Comparison of ENCODE assay signal across 16 cellular contexts in the genomic region with DNA sequence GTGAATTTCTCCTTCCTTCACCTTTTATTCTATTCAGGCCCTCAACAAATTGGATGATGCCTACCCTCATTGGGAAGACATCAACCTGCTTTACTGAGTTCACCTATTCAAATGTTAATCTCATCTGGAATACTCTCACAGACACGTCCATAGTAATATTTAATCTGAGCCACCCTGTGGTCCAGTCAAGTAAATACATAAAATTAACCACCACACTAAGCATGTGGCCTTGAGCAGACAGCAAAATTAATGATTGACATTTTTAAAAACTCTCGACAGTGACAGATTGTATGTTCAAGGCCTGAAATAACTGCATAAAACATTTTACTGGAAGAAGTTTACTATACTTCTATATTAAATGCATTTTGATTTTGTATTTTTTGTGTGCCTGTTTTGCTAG.
DNase-seq lines count a peak whose midpoint lies in the region; ATAC-seq and TF ChIP-seq lines count a peak whose summit lies in the region.
"Had no signal": no experiment of that assay in that cellular context is flagged by ENCODE, and none has a peak within 500 bp of the region (broad histone marks: within the 10 kb centered on the region; RNA-seq: fewer than 3 reads in every experiment).

No MANE protein-coding gene starts in this region.

- H3K9ac ChIP-seq in colonic mucosa (ENCODE audit: low read depth in 2 of 2, low read length in 2 of 2) = no peak overlapping the region
- H3K9ac ChIP-seq: BLaER1 treated with 17β-estradiol and CSF1 and Interleukin-3, amounts not matched to agents 10 nM and 100 nM had no signal

- peak; percentile 51 for ATAC-seq in GM18868 (IDR thresholded peaks at IDR 0.05; ENCODE audit: unreplicated experiment)
- ATAC-seq: GM23338 had no signal

- H3K27me3 ChIP-seq in colonic mucosa = no peaks in the 10 kb centered on the region
- H3K27me3 ChIP-seq: BLaER1 treated with 17β-estradiol and CSF1 and Interleukin-3, amounts not matched to agents 10 nM and 100 nM had no signal

- H3K27me3 Mint-ChIP-seq in glutamatergic neuron (ENCODE audit: unreplicated experiment) (no peaks in the 10 kb centered on the region), mesothelial cell of epicardium (ENCODE audit: low read depth) (no peaks in the 10 kb centered on the region)
- H3K27me3 Mint-ChIP-seq: CD4-positive, alpha-beta T cell had no signal

- intact Hi-C loops in colonic mucosa (cut with DNase I) = no loop called here

- no peaks in the 10 kb centered on the region for H3K4me1 Mint-ChIP-seq in glutamatergic neuron (ENCODE audit: low read depth, unreplicated experiment)
- peaks cover 4% of the 10 kb centered on the region for H3K4me1 Mint-ChIP-seq in mesothelial cell of epicardium
- H3K4me1 Mint-ChIP-seq: GM23338 had no signal

- H3K27ac Mint-ChIP-seq in glutamatergic neuron (ENCODE audit: unreplicated experiment) = no peak overlapping the region
- H3K27ac Mint-ChIP-seq in mesothelial cell of epicardium = no peak overlapping the region
- H3K27ac Mint-ChIP-seq: CD4-positive, alpha-beta T cell; GM23338 had no signal

- no peaks in the 10 kb centered on the region for H3K4me1 ChIP-seq in colonic mucosa
- H3K4me1 ChIP-seq: BLaER1 treated with 17β-estradiol and CSF1 and Interleukin-3, amounts not matched to agents 10 nM and 100 nM had no signal

- no peak overlapping the region for H3K4me3 Mint-ChIP-seq in glutamatergic neuron (ENCODE audit: unreplicated experiment)
- no peak overlapping the region for H3K4me3 Mint-ChIP-seq in mesothelial cell of epicardium
- H3K4me3 Mint-ChIP-seq: CD4-positive, alpha-beta T cell; GM23338 had no signal

- H3K9me3 Mint-ChIP-seq in glutamatergic neuron (ENCODE audit: unreplicated experiment) (no peaks in the 10 kb centered on the region), mesothelial cell of epicardium (no peaks in the 10 kb centered on the region)
- H3K9me3 Mint-ChIP-seq: GM23338 had no signal

- no peak overlapping the region for H3K27ac ChIP-seq in C4-2B
- no peak overlapping the region for H3K27ac ChIP-seq in colonic mucosa
- H3K27ac ChIP-seq: BLaER1 treated with 17β-estradiol and CSF1 and Interleukin-3, amounts not matched to agents 10 nM and 100 nM had no signal

- TF ChIP-seq CTCF in C4-2B (conservative IDR thresholded peaks at IDR 0.05) (peak; percentile 14), glutamatergic neuron (IDR thresholded peaks at IDR 0.05; ENCODE audit: partially characterized antibody, unreplicated experiment) (peak; percentile 13), colonic mucosa (IDR thresholded peaks at IDR 0.05) (no peak), mesothelial cell of epicardium (IDR thresholded peaks at IDR 0.05; ENCODE audit: unreplicated experiment) (no peak)

- H3K36me3 Mint-ChIP-seq in glutamatergic neuron (ENCODE audit: unreplicated experiment) = no peaks in the 10 kb centered on the region
- H3K36me3 Mint-ChIP-seq in mesothelial cell of epicardium = no peaks in the 10 kb centered on the region

- H3K9me3 ChIP-seq in colonic mucosa = no peaks in the 10 kb centered on the region

- H3K4me3 ChIP-seq in colonic mucosa = no peak overlapping the region
- H3K4me3 ChIP-seq: BLaER1 treated with 17β-estradiol and CSF1 and Interleukin-3, amounts not matched to agents 10 nM and 100 nM; GM23338 had no signal

- H3K36me3 ChIP-seq in colonic mucosa = no peaks in the 10 kb centered on the region
- H3K36me3 ChIP-seq: BLaER1 treated with 17β-estradiol and CSF1 and Interleukin-3, amounts not matched to agents 10 nM and 100 nM had no signal

- DNase-seq in RKO (ENCODE audit: low spot score) (peak; percentile 4), glutamatergic neuron (no peak), cerebellar cortex (ENCODE audit: low spot score) (no peak), colonic mucosa (no peak), mesothelial cell of epicardium (ENCODE audit: low spot score in 2 of 2, unreplicated experiment in 2 of 2) (no peak)
- DNase-seq: ACHN; Calu3; CD4-positive, alpha-beta T cell; DMS 273 treated with DMSO at 0.1 percent for 48 hours; DMS79 treated with DMSO at 0.1 percent for 48 hours; EL; H7 had no signal

Comparison
In these comparisons a context has a peak if more than half of its experiments do, and no peak if none do; other contexts are left out.
1. CTCF ChIP-seq: peak in C4-2B (single experiment) and glutamatergic neuron (single experiment); none in colonic mucosa (single experiment) and mesothelial cell of epicardium (single experiment).